ENCODE assay signal across 21 cellular contexts in the genomic region with DNA sequence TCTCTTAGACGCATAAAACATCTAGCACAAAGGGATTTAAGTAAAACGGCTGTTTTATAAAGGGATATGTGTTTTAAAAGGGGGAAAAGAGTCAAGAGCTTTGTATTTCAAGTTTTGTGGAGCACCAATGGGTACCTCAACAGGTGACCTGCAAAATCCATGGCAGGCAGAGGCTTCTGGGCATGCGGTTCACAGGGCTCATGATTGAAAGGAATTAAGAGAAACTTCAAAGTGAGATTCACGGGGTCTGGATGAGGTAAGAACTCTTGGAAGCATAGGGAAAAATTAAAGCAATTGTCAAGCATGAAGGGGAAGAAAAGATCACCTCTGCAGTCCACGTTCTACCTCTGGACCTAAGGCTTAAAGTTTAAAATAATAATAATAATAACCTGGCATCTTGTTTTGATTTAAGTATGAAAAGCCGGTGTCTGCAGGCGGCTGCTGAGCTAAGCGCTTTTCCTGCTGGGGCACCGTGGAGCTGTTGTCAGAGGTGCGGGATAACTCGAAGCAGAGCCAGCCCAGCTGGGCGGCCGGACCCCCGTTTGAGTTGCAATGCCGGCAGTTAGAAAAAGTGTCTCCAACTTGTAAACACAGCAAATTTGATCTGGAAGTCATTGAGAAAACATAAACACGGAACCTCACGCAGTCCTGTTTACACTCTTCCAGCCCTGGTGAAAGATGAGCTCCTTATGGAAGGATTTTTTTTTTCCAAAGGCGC. TPM values are rescaled to one million over a fixed set of nuclear protein-coding genes. Genes with fewer than 3 reads are reported as not detected.
A peak's percentile ranks its signal among the peaks of the same experiment; 100 is the strongest.
DNase-seq lines count a peak whose midpoint lies in the region; FAIRE-seq and TF ChIP-seq lines count a peak whose summit lies in the region.
"Had no signal": no experiment of that assay in that cellular context is flagged by ENCODE, and none has a peak within 500 bp of the region (broad histone marks: within the 10 kb centered on the region; RNA-seq: fewer than 3 reads in every experiment).

No MANE protein-coding gene starts in this region.

- H3K4me1 Mint-ChIP-seq in neural progenitor cell, result peaks cover 14% of the 10 kb centered on the region
- H3K4me1 Mint-ChIP-seq: CD4-positive, CD25-positive, alpha-beta regulatory T cell had no signal

- H3K9me3 ChIP-seq in SK-N-MC (ENCODE audit: low read depth, low read length) (no peaks in the 10 kb centered on the region), endothelial cell of umbilical vein (replicated peaks; ENCODE audit: control insufficient read depth, insufficient read depth, low read length) (no peaks in the 10 kb centered on the region), neural progenitor cell (ENCODE audit: low read depth) (no peaks in the 10 kb centered on the region), sigmoid colon (no peaks in the 10 kb centered on the region)
- H3K9me3 ChIP-seq: esophagus muscularis mucosa, right lobe of liver, vagina had no signal

- dilution Hi-C loops in endothelial cell of umbilical vein (cut with MboI; ENCODE audit: extremely low pct_ligation_motif_present, low sequenced_read_pairs), result no loop called here

- TF ChIP-seq CTCF in endothelial cell of umbilical vein (IDR thresholded peaks at IDR 0.05; ENCODE audit: extremely low read depth in 1 of 2, insufficient read depth in 1 of 2, low read depth in 1 of 2, low read length in 2 of 2) (no peak), neural progenitor cell (IDR thresholded peaks at IDR 0.05) (no peak), sigmoid colon (IDR thresholded peaks at IDR 0.05) (no peak)

- peak overlapping the region; percentile 75 for H3K4me3 ChIP-seq in SK-N-MC
- H3K4me3 ChIP-seq in endothelial cell of umbilical vein (replicated peaks in 1 of 3; ENCODE audit: insufficient read depth in 1 of 3, low read depth in 1 of 3, low read length in 3 of 3), result no peak overlapping the region
- H3K4me3 ChIP-seq in neural progenitor cell, result no peak overlapping the region
- H3K4me3 ChIP-seq in sigmoid colon, result no peak overlapping the region
- H3K4me3 ChIP-seq: esophagus muscularis mucosa, PC-9, right lobe of liver, vagina had no signal

- H3K27me3 Mint-ChIP-seq in neural progenitor cell (ENCODE audit: insufficient read depth, low read depth), result peaks cover 22% of the 10 kb centered on the region

- no peaks in the 10 kb centered on the region for H3K36me3 ChIP-seq in SK-N-MC (ENCODE audit: insufficient read depth, low read length)
- no peaks in the 10 kb centered on the region for H3K36me3 ChIP-seq in endothelial cell of umbilical vein (ENCODE audit: control insufficient read depth in 2 of 2, extremely low read depth in 1 of 2, insufficient read depth in 2 of 2, low read length in 2 of 2)
- H3K36me3 ChIP-seq in neural progenitor cell, result no peaks in the 10 kb centered on the region
- no peaks in the 10 kb centered on the region for H3K36me3 ChIP-seq in sigmoid colon
- H3K36me3 ChIP-seq: esophagus muscularis mucosa, right lobe of liver, vagina had no signal

- TF ChIP-seq POLR2A in endothelial cell of umbilical vein (IDR thresholded peaks at IDR 0.05; ENCODE audit: low read depth, low read length) (no peak), sigmoid colon (IDR thresholded peaks at IDR 0.05) (no peak)

- H3F3A ChIP-seq in neural progenitor cell (ENCODE audit: low read depth), result peaks cover 18% of the 10 kb centered on the region

- no peak for TF ChIP-seq EP300 in sigmoid colon (IDR thresholded peaks at IDR 0.05)

- H3K9ac ChIP-seq in SK-N-MC (ENCODE audit: insufficient read length) (peak overlapping the region; percentile 17), endothelial cell of umbilical vein (replicated peaks; ENCODE audit: extremely low read depth, insufficient read depth, low read length) (no peak overlapping the region), neural progenitor cell (no peak overlapping the region)

- peaks cover 4% of the 10 kb centered on the region for H3K9me3 Mint-ChIP-seq in neural progenitor cell
- H3K9me3 Mint-ChIP-seq: CD4-positive, CD25-positive, alpha-beta regulatory T cell had no signal

- CTCF ChIA-PET in endothelial cell of umbilical vein (lab: Charles Lee), result interaction anchor here (0.8 to 1.2 kb wide), 4 partner anchors 9 to 396 kb away, joined by 3 to 5 read pairs (median 4); no protein-coding TSS in a partner anchor

- FAIRE-seq in endothelial cell of umbilical vein (lab: Jason Lieb, UNC), result no peak
- FAIRE-seq: G401.6 had no signal

- 74 to 83% methylated on average over 18 of the region's 18 CpGs for WGBS in sigmoid colon, 2 donors

- H3K9me1 ChIP-seq in endothelial cell of umbilical vein (replicated peaks; ENCODE audit: control insufficient read depth, extremely low read depth, insufficient read depth, low read length), result no peaks in the 10 kb centered on the region

- no peaks in the 10 kb centered on the region for H4K20me1 ChIP-seq in endothelial cell of umbilical vein (replicated peaks; ENCODE audit: control insufficient read depth, extremely low read depth, insufficient read depth, low read length)
- no peaks in the 10 kb centered on the region for H4K20me1 ChIP-seq in neural progenitor cell (ENCODE audit: low read depth)

- intact Hi-C loops in endothelial cell of umbilical vein (cut with micrococcal nuclease), result no loop called here
- intact Hi-C loops in sigmoid colon (cut with DNase I), result no loop called here

- BruUV-seq in endothelial cell of umbilical vein (replicated peaks; lab: Mats Ljungman, UMichigan), result no TSS peak

- H3K36me3 Mint-ChIP-seq in neural progenitor cell, result no peaks in the 10 kb centered on the region
- H3K36me3 Mint-ChIP-seq: CD4-positive, CD25-positive, alpha-beta regulatory T cell had no signal

- H3K4me1 ChIP-seq in endothelial cell of umbilical vein (ENCODE audit: control insufficient read depth, extremely low read depth, insufficient read depth, low read length) (peaks cover 8% of the 10 kb centered on the region), neural progenitor cell (peaks cover 17% of the 10 kb centered on the region), sigmoid colon (no peaks in the 10 kb centered on the region)
- H3K4me1 ChIP-seq: esophagus muscularis mucosa, right lobe of liver had no signal

- H3K27ac Mint-ChIP-seq in neural progenitor cell, result no peak overlapping the region
- H3K27ac Mint-ChIP-seq: CD4-positive, CD25-positive, alpha-beta regulatory T cell had no signal

- H3K27me3 ChIP-seq in endothelial cell of umbilical vein (ENCODE audit: control insufficient read depth in 2 of 2, insufficient read depth in 2 of 2, low read length in 2 of 2) (no peaks in the 10 kb centered on the region), neural progenitor cell (no peaks in the 10 kb centered on the region), sigmoid colon (no peaks in the 10 kb centered on the region)
- H3K27me3 ChIP-seq: right lobe of liver, vagina had no signal

- no peak overlapping the region for H3K4me2 ChIP-seq in endothelial cell of umbilical vein (ENCODE audit: insufficient read depth, low read length)
- peak overlapping the region; percentile 62 for H3K4me2 ChIP-seq in neural progenitor cell
- H3K4me2 ChIP-seq: PC-9 had no signal

- H3K79me2 ChIP-seq in endothelial cell of umbilical vein (ENCODE audit: control insufficient read depth, insufficient read depth, low read length) (no peaks in the 10 kb centered on the region), neural progenitor cell (ENCODE audit: low read depth) (no peaks in the 10 kb centered on the region)

- POLR2A ChIA-PET in endothelial cell of umbilical vein (lab: Charles Lee), result no interaction called here

- H3K4me3 Mint-ChIP-seq in neural progenitor cell, result no peak overlapping the region
- H3K4me3 Mint-ChIP-seq: CD4-positive, CD25-positive, alpha-beta regulatory T cell had no signal

- DNase-seq in DMS53 treated with DMSO at 0.1 percent for 48 hours (lab: John Stamatoyannopoulos, UW; ENCODE audit: unreplicated experiment) (peak; percentile 13), SK-N-MC (ENCODE audit: low read depth, low spot score) (no peak), endothelial cell of umbilical vein (ENCODE audit: low read depth, low spot score) (peak; percentile 28), neural progenitor cell (ENCODE audit: low spot score) (peak; percentile 47), mucosa of gallbladder (ENCODE audit: low spot score) (no peak), sigmoid colon (no peak), KG1 (lab: John Stamatoyannopoulos, UW) (no peak)
- no peak for DNase-seq in stimulated activated CD4-positive, alpha-beta T cell treated with anti-CD3 and anti-CD28 coated beads, Interleukin-1b, Interleukin-23, amount 100 ng/mL, for 48 hours
- DNase-seq: activated CD4-positive, alpha-beta T cell treated with anti-CD3 and anti-CD28 coated beads, Interleukin-2, amount 50 U/mL, for 48 hours; CD4-positive, CD25-positive, alpha-beta regulatory T cell; central memory CD4-positive, alpha-beta T cell; DMS 273 treated with DMSO at 0.1 percent for 48 hours; NCI-H1694 treated with DMSO at 0.1 percent for 48 hours; NCI-H2227 treated with DMSO at 0.1 percent for 48 hours; PC-9; right lobe of liver; SHP77 treated with DMSO at 0.1 percent for 48 hours; T-helper 1 cell had no signal

- no peak overlapping the region for H2AFZ ChIP-seq in endothelial cell of umbilical vein (ENCODE audit: low read depth, low read length)
- no peak overlapping the region for H2AFZ ChIP-seq in neural progenitor cell (replicated peaks)
- H2AFZ ChIP-seq: PC-9 had no signal

- peak overlapping the region; percentile 69 for H3K27ac ChIP-seq in SK-N-MC
- H3K27ac ChIP-seq in endothelial cell of umbilical vein (ENCODE audit: insufficient read depth, low read depth, low read length), result no peak overlapping the region
- no peak overlapping the region for H3K27ac ChIP-seq in neural progenitor cell
- no peak overlapping the region for H3K27ac ChIP-seq in sigmoid colon
- H3K27ac ChIP-seq: esophagus muscularis mucosa, PC-9, vagina had no signal

TF ChIP-seq in endothelial cell of umbilical vein, 7 proteins besides CTCF, POLR2A, EP300 and RAD21 (continues in another document):
- TF ChIP-seq MAX (IDR thresholded peaks at IDR 0.05; ENCODE audit: insufficient read depth, insufficient read length) (no peak), POLR2AphosphoS5 (IDR thresholded peaks at IDR 0.05; ENCODE audit: insufficient read depth, low read depth, low read length) (no peak)

RNA-seq across cellular contexts. Expression of gene HES1, which starts 40.5 kb away (rescaled TPM):
- total RNA-seq in endothelial cell of umbilical vein (42.0 and 60.5 TPM in 2 replicates), neural progenitor cell (ENCODE audit: low replicate concordance) (66.5 and 71.3 TPM in 2 replicates), mucosa of gallbladder (54.1 TPM), sigmoid colon (10 to 100 TPM; 17.4 to 35.0 (median 23.4) TPM)
- polyA plus RNA-seq in endothelial cell of umbilical vein (107 and 210 TPM in 2 replicates), sigmoid colon (10 to 100 TPM; 24.0 to 47.4 (median 45.4) TPM)
- polyA plus RNA-seq in endothelial cell of umbilical vein (2011; cell fraction: cytosol; rRNA removed), result 174 and 181 TPM in 2 replicates
- polyA plus RNA-seq in endothelial cell of umbilical vein (2011; cell fraction: nucleus; rRNA removed), result 490 and 585 TPM in 2 replicates
- 113 and 202 TPM in 2 replicates for polyA plus RNA-seq in endothelial cell of umbilical vein (2012)
- 33.7 and 77.6 TPM in 2 replicates for polyA minus RNA-seq in endothelial cell of umbilical vein
- polyA minus RNA-seq in endothelial cell of umbilical vein (2011; cell fraction: cytosol; rRNA and poly(A)+ RNA removed), result 16.0 TPM
- 291 and 514 TPM in 2 replicates for polyA minus RNA-seq in endothelial cell of umbilical vein (2011; cell fraction: nucleus; rRNA and poly(A)+ RNA removed)

Comparison
In these comparisons a context has a peak if more than half of its experiments do, and no peak if none do; other contexts are left out.
1. DNase-seq: peak in DMS53 treated with DMSO at 0.1 percent for 48 hours (single experiment), endothelial cell of umbilical vein (single experiment) and neural progenitor cell (single experiment); none in SK-N-MC (single experiment), mucosa of gallbladder (single experiment), sigmoid colon (single experiment), KG1 (single experiment) and stimulated activated CD4-positive, alpha-beta T cell treated with anti-CD3 and anti-CD28 coated beads, Interleukin-1b, Interleukin-23, amount 100 ng/mL, for 48 hours (single experiment).